ENCODE assay signal across 28 cellular contexts in genomic region chr2:233807966-233808892, GRCh38. TPM values are rescaled to one million over a fixed set of nuclear protein-coding genes. Genes with fewer than 3 reads are reported as not detected.
A peak's percentile ranks its signal among the peaks of the same experiment; 100 is the strongest.
DNase-seq lines count a peak whose midpoint lies in the region; ATAC-seq and TF ChIP-seq lines count a peak whose summit lies in the region.
"Had no signal": no experiment of that assay in that cellular context is flagged by ENCODE, and none has a peak within 500 bp of the region (broad histone marks: within the 10 kb centered on the region; RNA-seq: fewer than 3 reads in every experiment).

No MANE protein-coding gene starts in this region.

- intact Hi-C loops in lower lobe of right lung (cut with DNase I) = no loop called here
- intact Hi-C loops in spleen (cut with DNase I; ENCODE audit: low total_unique reads) = no loop called here

- H3K9me3 ChIP-seq in WERI-Rb-1 (ENCODE audit: severe bottlenecking) = no peaks in the 10 kb centered on the region
- no peaks in the 10 kb centered on the region for H3K9me3 ChIP-seq in lower lobe of right lung
- no peaks in the 10 kb centered on the region for H3K9me3 ChIP-seq in spleen
- H3K9me3 ChIP-seq: colonic mucosa, left ventricle myocardium inferior, suprapubic skin, uterus had no signal

- H3K27me3 ChIP-seq in WERI-Rb-1 (ENCODE audit: insufficient read depth, low read depth, severe bottlenecking) (no peaks in the 10 kb centered on the region), lower lobe of right lung (ENCODE audit: low read depth) (no peaks in the 10 kb centered on the region), spleen (replicated peaks in 1 of 7) (peaks cover 0 to 56% (median 0%) of the 10 kb centered on the region in 7 donors)
- H3K27me3 ChIP-seq: cardiac muscle cell, colonic mucosa, uterus had no signal

- H3K36me3 ChIP-seq in WERI-Rb-1 = no peaks in the 10 kb centered on the region
- no peaks in the 10 kb centered on the region for H3K36me3 ChIP-seq in lower lobe of right lung
- H3K36me3 ChIP-seq in spleen = no peaks in the 10 kb centered on the region
- H3K36me3 ChIP-seq: cardiac muscle cell, colonic mucosa, left ventricle myocardium inferior, suprapubic skin, uterus had no signal

- DNase-seq in activated CD4-positive, alpha-beta T cell treated with anti-CD3 and anti-CD28 coated beads for 1 hour = peak; percentile 3
- no peak for DNase-seq in activated CD4-positive, alpha-beta T cell treated with anti-CD3 and anti-CD28 coated beads for 48 hours
- peak; percentile 0 for DNase-seq in WERI-Rb-1
- DNase-seq in lower lobe of right lung = peak; percentile 12
- DNase-seq in spleen = peak; percentile 49
- DNase-seq in stimulated activated effector memory CD8-positive, alpha-beta T cell treated with anti-CD3 and anti-CD28 coated beads, Interleukin-12 subunit alpha, Interleukin-12 subunit beta, amount 100 ng/mL, for 72 hours (ENCODE audit: low spot score in 2 of 2) = no peak
- DNase-seq in NCI-H2227 (lab: John Stamatoyannopoulos, UW; ENCODE audit: unreplicated experiment) = no peak
- DNase-seq: activated CD4-positive, alpha-beta T cell treated with anti-CD3 and anti-CD28 coated beads, Interleukin-2, amount 50 U/mL, for 4 hours; Calu3; colonic mucosa; glutamatergic neuron; left ventricle myocardium inferior; mesendoderm; NCI-H1092; NCI-H1694 treated with DMSO at 0.1 percent for 48 hours; NCI-H446 treated with DMSO at 0.1 percent for 48 hours; NCI-H774; stimulated activated naive CD4-positive, alpha-beta T cell; SW 1271; T-helper 9 cell; uterus had no signal

- no peak overlapping the region for H3K4me3 Mint-ChIP-seq in stimulated activated effector memory CD8-positive, alpha-beta T cell treated with anti-CD3 and anti-CD28 coated beads, Interleukin-12 subunit alpha, Interleukin-12 subunit beta, amount 100 ng/mL, for 72 hours

- no peak for TF ChIP-seq CTCF in WERI-Rb-1 (IDR thresholded peaks at IDR 0.05; ENCODE audit: low read depth, low read length)
- no peak for TF ChIP-seq CTCF in lower lobe of right lung (IDR thresholded peaks at IDR 0.05)
- no peak for TF ChIP-seq CTCF in spleen (IDR thresholded peaks at IDR 0.05 in 8 of 11, conservative IDR thresholded peaks at IDR 0.05 in 3 of 11)

- H3K9me3 Mint-ChIP-seq in stimulated activated effector memory CD8-positive, alpha-beta T cell treated with anti-CD3 and anti-CD28 coated beads, Interleukin-12 subunit alpha, Interleukin-12 subunit beta, amount 100 ng/mL, for 72 hours = no peaks in the 10 kb centered on the region

- no peak overlapping the region for H3K27ac ChIP-seq in WERI-Rb-1
- H3K27ac ChIP-seq in lower lobe of right lung = no peak overlapping the region
- H3K27ac ChIP-seq in spleen = no peak overlapping the region
- H3K27ac ChIP-seq: cardiac muscle cell, colonic mucosa, left ventricle myocardium inferior, suprapubic skin, uterus had no signal

- no peaks in the 10 kb centered on the region for H3K4me1 Mint-ChIP-seq in stimulated activated effector memory CD8-positive, alpha-beta T cell treated with anti-CD3 and anti-CD28 coated beads, Interleukin-12 subunit alpha, Interleukin-12 subunit beta, amount 100 ng/mL, for 72 hours

- no peak overlapping the region for H3K27ac Mint-ChIP-seq in stimulated activated effector memory CD8-positive, alpha-beta T cell treated with anti-CD3 and anti-CD28 coated beads, Interleukin-12 subunit alpha, Interleukin-12 subunit beta, amount 100 ng/mL, for 72 hours

- no peak for TF ChIP-seq POLR2A in spleen (IDR thresholded peaks at IDR 0.05)

- H3K4me1 ChIP-seq in lower lobe of right lung (no peaks in the 10 kb centered on the region), spleen (no peaks in the 10 kb centered on the region)
- H3K4me1 ChIP-seq: colonic mucosa, left ventricle myocardium inferior, suprapubic skin, uterus had no signal

- 67 to 84% (median 75%) methylated on average over 6 to 10 of the region's 10 CpGs for WGBS in spleen, 5 donors

- no peaks in the 10 kb centered on the region for H3K36me3 Mint-ChIP-seq in stimulated activated effector memory CD8-positive, alpha-beta T cell treated with anti-CD3 and anti-CD28 coated beads, Interleukin-12 subunit alpha, Interleukin-12 subunit beta, amount 100 ng/mL, for 72 hours

- H3K4me3 ChIP-seq in WERI-Rb-1 (ENCODE audit: low read depth, low read length) (no peak overlapping the region), lower lobe of right lung (no peak overlapping the region), spleen (no peak overlapping the region)
- H3K4me3 ChIP-seq: cardiac muscle cell, colonic mucosa, K562, left ventricle myocardium inferior, suprapubic skin, uterus had no signal

- ATAC-seq in lower lobe of right lung = no peak
- ATAC-seq in GM19455 (IDR thresholded peaks at IDR 0.05; ENCODE audit: unreplicated experiment) = no peak
- ATAC-seq in stimulated activated effector memory CD8-positive, alpha-beta T cell treated with anti-CD3 and anti-CD28 coated beads, Interleukin-12 subunit alpha, Interleukin-12 subunit beta, amount 100 ng/mL, for 72 hours = no peak

RNA-seq across cellular contexts. Expression of gene MROH2A, which starts 30.1 kb away (rescaled TPM):
- not detected for total RNA-seq in lower lobe of right lung
- total RNA-seq in spleen = under 1 TPM in 2 of 7 donors, not detected in 5; 0.27 to 0.43 TPM
- 1 to 10 TPM in 1 of 3 donors, not detected in 2; 1.5 TPM for polyA plus RNA-seq in spleen
- total RNA-seq: astrocyte, colonic mucosa, fibroblast of villous mesenchyme, K562, left ventricle myocardium inferior, pulmonary artery endothelial cell, suprapubic skin, uterus had no signal
- polyA plus RNA-seq: cardiac muscle cell had no signal

RNA-seq across cellular contexts. Expression of gene HJURP, which starts 46.1 kb away (rescaled TPM):
- 1.5 TPM for total RNA-seq in lower lobe of right lung
- 1 to 10 TPM; 1.4 to 7.4 (median 5.2) TPM for total RNA-seq in spleen
- 1 to 10 TPM; 2.2 to 5.6 (median 2.9) TPM for polyA plus RNA-seq in spleen

RNA-seq across cellular contexts. Expression of gene UGT1A1, which starts 48.2 kb away (rescaled TPM):
- 0.24 TPM for total RNA-seq in lower lobe of right lung
- not detected for total RNA-seq in spleen
- not detected for polyA plus RNA-seq in spleen
- total RNA-seq: astrocyte, cardiac muscle cell, fibroblast of villous mesenchyme, K562, left ventricle myocardium inferior, pulmonary artery endothelial cell, uterus had no signal
- polyA plus RNA-seq: cardiac muscle cell, K562 had no signal

Comparison
In these comparisons a context has a peak if more than half of its experiments do, and no peak if none do; other contexts are left out.
1. DNase-seq: peak in activated CD4-positive, alpha-beta T cell treated with anti-CD3 and anti-CD28 coated beads for 1 hour (single experiment), WERI-Rb-1 (single experiment), lower lobe of right lung (single experiment) and spleen (single experiment); none in activated CD4-positive, alpha-beta T cell treated with anti-CD3 and anti-CD28 coated beads for 48 hours (single experiment), stimulated activated effector memory CD8-positive, alpha-beta T cell treated with anti-CD3 and anti-CD28 coated beads, Interleukin-12 subunit alpha, Interleukin-12 subunit beta, amount 100 ng/mL, for 72 hours (0 of 2) and NCI-H2227 (single experiment).